In the genomic region with DNA sequence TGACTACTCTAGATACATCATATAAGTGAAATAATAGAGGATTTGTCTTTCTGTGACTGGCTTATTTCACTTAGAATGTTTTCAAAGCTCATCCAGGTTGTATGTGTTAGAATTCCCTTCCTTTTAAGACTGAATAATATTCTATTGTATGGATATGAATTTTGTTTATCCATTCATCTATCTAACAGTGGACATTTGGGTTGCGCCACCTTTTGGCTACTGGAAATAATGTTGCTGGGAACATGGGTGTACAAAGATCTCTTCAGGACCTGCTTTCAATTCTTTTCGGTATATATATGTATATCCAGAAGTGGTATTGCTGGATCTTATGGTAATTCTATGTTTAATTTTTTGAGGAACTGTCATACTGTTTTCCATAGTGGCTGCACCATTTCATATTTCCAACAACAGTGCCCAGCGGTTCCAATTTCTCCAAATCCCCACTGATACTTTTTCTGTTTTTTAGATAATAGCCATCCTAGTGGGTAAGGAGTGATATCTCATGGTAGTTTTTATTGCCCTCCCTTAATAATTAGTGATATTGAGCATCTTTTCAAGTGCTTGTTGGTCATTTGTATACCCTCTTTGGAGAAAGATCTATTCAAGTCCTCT, we compare ENCODE assay signal across 11 cellular contexts. TPM values are rescaled to one million over a fixed set of nuclear protein-coding genes. Genes with fewer than 3 reads are reported as not detected.
DNase-seq lines count a peak whose midpoint lies in the region; ATAC-seq, FAIRE-seq and TF ChIP-seq lines count a peak whose summit lies in the region.
"Had no signal": no experiment of that assay in that cellular context is flagged by ENCODE, and none has a peak within 500 bp of the region (broad histone marks: within the 10 kb centered on the region; RNA-seq: fewer than 3 reads in every experiment).

No MANE protein-coding gene starts in this region.

- H3K4me3 ChIP-seq in stomach (no peak overlapping the region), WERI-Rb-1 (ENCODE audit: low read depth, low read length) (no peak overlapping the region)
- H3K4me3 ChIP-seq: coronary artery had no signal

- DNase-seq in NCI-H510A treated with DMSO at 0.1 percent for 48 hours (lab: John Stamatoyannopoulos, UW), result peak; percentile 9
- no peak for DNase-seq in NCI-H510A (lab: John Stamatoyannopoulos, UW)
- peak; percentile 17 for DNase-seq in NCI-H460 (ENCODE audit: extremely low read depth, low read depth)
- peak; percentile 43 for DNase-seq in stomach
- no peak for DNase-seq in WERI-Rb-1
- DNase-seq in SIG-M5 (lab: John Stamatoyannopoulos, UW), result no peak
- no peak for DNase-seq in activated CD8-positive, alpha-beta T cell treated with anti-CD3 and anti-CD28 coated beads, Interleukin-2, amount 10 ng/mL, durations not matched to agents 7 days and 5 days
- DNase-seq: activated CD4-positive, alpha-beta T cell treated with anti-CD3 and anti-CD28 coated beads for 48 hours; CD4-positive, alpha-beta memory T cell had no signal

- TF ChIP-seq CTCF in stomach (IDR thresholded peaks at IDR 0.05), result peak in 5 of 7 experiments; percentile 9 to 41 (median 26)
- TF ChIP-seq CTCF in WERI-Rb-1 (IDR thresholded peaks at IDR 0.05; ENCODE audit: low read depth, low read length), result no peak

- H3K27ac ChIP-seq in stomach, result no peak overlapping the region
- no peak overlapping the region for H3K27ac ChIP-seq in WERI-Rb-1
- H3K27ac ChIP-seq: coronary artery had no signal

- H3K9me3 Mint-ChIP-seq in activated CD8-positive, alpha-beta T cell treated with anti-CD3 and anti-CD28 coated beads, Interleukin-2, amount 10 ng/mL, durations not matched to agents 7 days and 5 days (ENCODE audit: insufficient read depth), result no peaks in the 10 kb centered on the region
- H3K9me3 Mint-ChIP-seq: CD4-positive, alpha-beta memory T cell had no signal

- H3K4me1 Mint-ChIP-seq in activated CD8-positive, alpha-beta T cell treated with anti-CD3 and anti-CD28 coated beads, Interleukin-2, amount 10 ng/mL, durations not matched to agents 7 days and 5 days (ENCODE audit: low read depth), result peaks cover 20% of the 10 kb centered on the region

- no peak for TF ChIP-seq POLR2A in stomach (IDR thresholded peaks at IDR 0.05)

- POLR2A ChIA-PET in activated CD8-positive, alpha-beta T cell treated with anti-CD3 and anti-CD28 coated beads, Interleukin-2, amount 10 ng/mL, durations not matched to agents 7 days and 5 days (lab: Charles Lee), result no interaction called here

- H3K9me3 ChIP-seq in stomach, result no peaks in the 10 kb centered on the region
- no peaks in the 10 kb centered on the region for H3K9me3 ChIP-seq in WERI-Rb-1 (ENCODE audit: severe bottlenecking)

- H3K27me3 ChIP-seq in stomach, result peaks cover 0 to 27% (median 16%) of the 10 kb centered on the region in 3 donors
- H3K27me3 ChIP-seq in WERI-Rb-1 (ENCODE audit: insufficient read depth, low read depth, severe bottlenecking), result no peaks in the 10 kb centered on the region

- H3K36me3 Mint-ChIP-seq in activated CD8-positive, alpha-beta T cell treated with anti-CD3 and anti-CD28 coated beads, Interleukin-2, amount 10 ng/mL, durations not matched to agents 7 days and 5 days (ENCODE audit: low read depth), result no peaks in the 10 kb centered on the region
- H3K36me3 Mint-ChIP-seq: CD4-positive, alpha-beta memory T cell had no signal

- H3K36me3 ChIP-seq in stomach (no peaks in the 10 kb centered on the region), WERI-Rb-1 (peaks cover 4% of the 10 kb centered on the region; the same call in 1 of the 2 replicates)

- 46 to 61% (median 51%) methylated on average over 3 of the region's 3 CpGs for WGBS in stomach, 5 donors

- H3K27me3 Mint-ChIP-seq in activated CD8-positive, alpha-beta T cell treated with anti-CD3 and anti-CD28 coated beads, Interleukin-2, amount 10 ng/mL, durations not matched to agents 7 days and 5 days (ENCODE audit: low read depth), result peaks cover 40% of the 10 kb centered on the region

- TF ChIP-seq EP300 in stomach (IDR thresholded peaks at IDR 0.05), result no peak

- no peak overlapping the region for H3K27ac Mint-ChIP-seq in activated CD8-positive, alpha-beta T cell treated with anti-CD3 and anti-CD28 coated beads, Interleukin-2, amount 10 ng/mL, durations not matched to agents 7 days and 5 days

- peak; percentile 70 for FAIRE-seq in endometrium (lab: Jason Lieb, UNC)

- CTCF ChIA-PET in activated CD8-positive, alpha-beta T cell treated with anti-CD3 and anti-CD28 coated beads, Interleukin-2, amount 10 ng/mL, durations not matched to agents 7 days and 5 days (lab: Charles Lee), result no interaction called here

- no peak for ATAC-seq in activated CD8-positive, alpha-beta T cell treated with anti-CD3 and anti-CD28 coated beads, Interleukin-2, amount 10 ng/mL, durations not matched to agents 7 days and 5 days

- peaks cover 7 to 28% (median 25%) of the 10 kb centered on the region in 4 donors for H3K4me1 ChIP-seq in stomach

- intact Hi-C loops in stomach (cut with DNase I; ENCODE audit: low total_unique reads), result loop anchor here (10.0 kb wide), 1 partner anchor 337 kb away; no protein-coding TSS in a partner anchor

- no peak overlapping the region for H3K4me3 Mint-ChIP-seq in activated CD8-positive, alpha-beta T cell treated with anti-CD3 and anti-CD28 coated beads, Interleukin-2, amount 10 ng/mL, durations not matched to agents 7 days and 5 days
- H3K4me3 Mint-ChIP-seq: CD4-positive, alpha-beta memory T cell had no signal

RNA-seq across cellular contexts. Expression of gene SCD5, which starts 3.4 kb away (rescaled TPM):
- 5.6 and 6.4 TPM in 2 replicates for total RNA-seq in NCI-H460 (2014; rRNA removed; shearing (Covaris generic))
- 4.2 and 5.7 TPM in 2 replicates for polyA plus RNA-seq in NCI-H460 (2014; cell fraction: nucleus; rRNA removed)
- total RNA-seq in stomach, result 10 to 100 TPM in 3 of 5 donors, 1 to 10 TPM in 1, under 1 TPM in 1; 0.58 to 35.9 (median 16.9) TPM
- 10 to 100 TPM in 1 of 3 donors, 1 to 10 TPM in 2; 7.1 to 10.1 (median 9.8) TPM for polyA plus RNA-seq in stomach
- total RNA-seq in activated CD8-positive, alpha-beta T cell treated with anti-CD3 and anti-CD28 coated beads, Interleukin-2, amount 10 ng/mL, durations not matched to agents 7 days and 5 days, result 1 to 10 TPM; 2.9 to 3.1 TPM
- total RNA-seq: CD4-positive, alpha-beta memory T cell had no signal

Comparison
In these comparisons a context has a peak if more than half of its experiments do, and no peak if none do; other contexts are left out.
1. DNase-seq: peak in NCI-H510A treated with DMSO at 0.1 percent for 48 hours (single experiment), NCI-H460 (single experiment) and stomach (single experiment); none in NCI-H510A (single experiment), WERI-Rb-1 (single experiment), SIG-M5 (single experiment) and activated CD8-positive, alpha-beta T cell treated with anti-CD3 and anti-CD28 coated beads, Interleukin-2, amount 10 ng/mL, durations not matched to agents 7 days and 5 days (single experiment).